8 cellular contexts compared by ENCODE assay signal in genomic region chr2:150863691-150864090, GRCh38.
"Had no signal": no experiment of that assay in that cellular context is flagged by ENCODE, and none has a peak within 500 bp of the region (broad histone marks: within the 10 kb centered on the region; RNA-seq: fewer than 3 reads in every experiment).

No MANE protein-coding gene starts in this region.

- H3K9me3 Mint-ChIP-seq: HFFc6 had no signal

- H3K27ac ChIP-seq: GM23248, HL-60 had no signal

- H3K9me3 ChIP-seq: HAP-1 had no signal

- H3K27me3 Mint-ChIP-seq: IgD-negative memory B cell had no signal

- H2AFZ ChIP-seq: GM23248 had no signal

- H3K4me3 ChIP-seq: GM23248, HAP-1 had no signal

- H3K9ac ChIP-seq: GM23248 had no signal

- H3K36me3 ChIP-seq: HAP-1 had no signal

- ATAC-seq: HCT116 had no signal

- H3K27ac Mint-ChIP-seq: HFFc6, IgD-negative memory B cell had no signal

- H3K4me3 Mint-ChIP-seq: HFFc6, IgD-negative memory B cell had no signal

- H3K4me1 Mint-ChIP-seq: IgD-negative memory B cell had no signal

- DNase-seq: GM23248, H7, HFFc6, KBM-7 had no signal
